ENCODE assay signal across 14 cellular contexts in the genomic region with DNA sequence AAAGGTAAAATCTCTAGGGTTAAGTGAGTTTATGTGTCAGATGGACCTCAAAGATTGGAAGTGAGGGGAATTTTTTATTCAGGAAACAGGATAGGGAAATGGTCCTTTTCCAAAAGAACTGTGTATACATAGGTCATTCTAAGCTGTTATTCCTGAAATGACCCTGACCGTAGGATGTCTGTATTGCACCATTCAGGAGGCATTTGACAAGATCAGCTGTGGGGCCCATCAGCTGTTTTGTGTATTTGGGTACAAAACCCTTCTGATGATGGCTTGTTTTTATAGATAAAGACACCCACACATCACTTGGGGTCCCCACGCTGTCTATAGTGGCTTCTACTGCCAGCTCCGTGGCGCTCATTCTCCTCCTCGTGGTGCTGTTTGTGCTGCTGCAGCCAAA.
A peak's percentile ranks its signal among the peaks of the same experiment; 100 is the strongest.
DNase-seq lines count a peak whose midpoint lies in the region; ATAC-seq and TF ChIP-seq lines count a peak whose summit lies in the region.
"Had no signal": no experiment of that assay in that cellular context is flagged by ENCODE, and none has a peak within 500 bp of the region (broad histone marks: within the 10 kb centered on the region; RNA-seq: fewer than 3 reads in every experiment).

No MANE protein-coding gene starts in this region.

- no peak for TF ChIP-seq CTCF in natural killer cell (IDR thresholded peaks at IDR 0.05)

- H3K79me2 ChIP-seq in Karpas-422 (ENCODE audit: low read length), result peaks cover 75% of the 10 kb centered on the region

- peaks cover 65% of the 10 kb centered on the region for H3K4me1 Mint-ChIP-seq in activated CD4-positive, alpha-beta memory T cell treated with anti-CD3 and anti-CD28 coated beads for 36 hours (ENCODE audit: low read depth)
- peaks cover 84% of the 10 kb centered on the region for H3K4me1 Mint-ChIP-seq in activated CD4-positive, alpha-beta memory T cell treated with anti-CD3 and anti-CD28 coated beads, Interleukin-2, amount 10 ng/mL, durations not matched to agents 7 days and 5 days
- peaks cover 57 to 58% of the 10 kb centered on the region in 2 donors for H3K4me1 Mint-ChIP-seq in natural killer cell

- no peak overlapping the region for H3K4me3 ChIP-seq in BLaER1
- no peak overlapping the region for H3K4me3 ChIP-seq in Karpas-422 (ENCODE audit: low read length)

- POLR2A ChIA-PET in activated CD4-positive, alpha-beta memory T cell treated with anti-CD3 and anti-CD28 coated beads for 36 hours (lab: Charles Lee), result interaction anchor here (1.6 kb wide), 1 partner anchor 10 kb away, joined by 3 read pairs; no protein-coding TSS in a partner anchor
- POLR2A ChIA-PET in activated CD4-positive, alpha-beta memory T cell treated with anti-CD3 and anti-CD28 coated beads, Interleukin-2, amount 10 ng/mL, durations not matched to agents 7 days and 5 days (lab: Charles Lee), result interaction anchor here (0.9 to 1.7 kb wide), 8 partner anchors 12 to 68 kb away, joined by 3 to 6 read pairs (median 3); no protein-coding TSS in a partner anchor
- POLR2A ChIA-PET in HEK293T (lab: Yijun Ruan, JAX), result no interaction called here

- H3K27ac Mint-ChIP-seq in activated CD4-positive, alpha-beta memory T cell treated with anti-CD3 and anti-CD28 coated beads for 36 hours, result peak overlapping the region; percentile 14
- no peak overlapping the region for H3K27ac Mint-ChIP-seq in activated CD4-positive, alpha-beta memory T cell treated with anti-CD3 and anti-CD28 coated beads, Interleukin-2, amount 10 ng/mL, durations not matched to agents 7 days and 5 days
- peak overlapping the region; percentile 83 to 86 for H3K27ac Mint-ChIP-seq in natural killer cell
- H3K27ac Mint-ChIP-seq: HFFc6 had no signal

- peaks cover 44% of the 10 kb centered on the region for H3K36me3 Mint-ChIP-seq in activated CD4-positive, alpha-beta memory T cell treated with anti-CD3 and anti-CD28 coated beads for 36 hours
- peaks cover 52% of the 10 kb centered on the region for H3K36me3 Mint-ChIP-seq in activated CD4-positive, alpha-beta memory T cell treated with anti-CD3 and anti-CD28 coated beads, Interleukin-2, amount 10 ng/mL, durations not matched to agents 7 days and 5 days (ENCODE audit: low read depth)
- no peaks in the 10 kb centered on the region for H3K36me3 Mint-ChIP-seq in natural killer cell

- H3K9ac ChIP-seq in BLaER1 (no peak overlapping the region), Karpas-422 (ENCODE audit: low read length) (no peak overlapping the region)
- H3K9ac ChIP-seq: KMS-11 had no signal

- no peak overlapping the region for H3K27ac ChIP-seq in BLaER1
- peak overlapping the region; percentile 82 for H3K27ac ChIP-seq in Karpas-422 (ENCODE audit: low read length)
- H3K27ac ChIP-seq: KMS-11 had no signal

- H3K4me3 Mint-ChIP-seq in activated CD4-positive, alpha-beta memory T cell treated with anti-CD3 and anti-CD28 coated beads for 36 hours, result no peak overlapping the region
- H3K4me3 Mint-ChIP-seq in activated CD4-positive, alpha-beta memory T cell treated with anti-CD3 and anti-CD28 coated beads, Interleukin-2, amount 10 ng/mL, durations not matched to agents 7 days and 5 days, result no peak overlapping the region
- no peak overlapping the region for H3K4me3 Mint-ChIP-seq in natural killer cell
- H3K4me3 Mint-ChIP-seq: HFFc6 had no signal

- H3K4me1 ChIP-seq in BLaER1 (peaks cover 86% of the 10 kb centered on the region), Karpas-422 (ENCODE audit: low read length) (peaks cover 97% of the 10 kb centered on the region)

- H3K9me3 Mint-ChIP-seq in activated CD4-positive, alpha-beta memory T cell treated with anti-CD3 and anti-CD28 coated beads for 36 hours, result no peaks in the 10 kb centered on the region
- H3K9me3 Mint-ChIP-seq in activated CD4-positive, alpha-beta memory T cell treated with anti-CD3 and anti-CD28 coated beads, Interleukin-2, amount 10 ng/mL, durations not matched to agents 7 days and 5 days, result no peaks in the 10 kb centered on the region
- no peaks in the 10 kb centered on the region for H3K9me3 Mint-ChIP-seq in natural killer cell
- H3K9me3 Mint-ChIP-seq: HFFc6 had no signal

- H3K9me3 ChIP-seq in BLaER1, result no peaks in the 10 kb centered on the region
- H3K9me3 ChIP-seq in Karpas-422 (ENCODE audit: low read length), result no peaks in the 10 kb centered on the region

- H4K20me1 ChIP-seq in BLaER1 (no peaks in the 10 kb centered on the region), Karpas-422 (ENCODE audit: insufficient read depth, low read depth, low read length) (peaks cover 5% of the 10 kb centered on the region; the same call in 1 of the 2 replicates)

- DNase-seq in activated CD4-positive, alpha-beta memory T cell treated with anti-CD3 and anti-CD28 coated beads for 36 hours, result no peak
- no peak for DNase-seq in activated CD4-positive, alpha-beta memory T cell treated with anti-CD3 and anti-CD28 coated beads, Interleukin-2, amount 10 ng/mL, durations not matched to agents 7 days and 5 days
- DNase-seq in Karpas-422 (no peak), natural killer cell (no peak), A172 (ENCODE audit: low spot score) (no peak), HEK293T (ENCODE audit: extremely low spot score) (no peak)
- DNase-seq: AML-193, HFFc6, NCI-H774 had no signal

- H3K4me2 ChIP-seq in BLaER1 (peak overlapping the region; percentile 83), Karpas-422 (ENCODE audit: low read depth, low read length, poor library complexity, severe bottlenecking) (no peak overlapping the region)
- H3K4me2 ChIP-seq: KMS-11 had no signal

- intact Hi-C loops in activated CD4-positive, alpha-beta memory T cell treated with anti-CD3 and anti-CD28 coated beads for 36 hours (cut with micrococcal nuclease), result no loop called here
- intact Hi-C loops in natural killer cell (cut with micrococcal nuclease), result no loop called here

- H3K27me3 Mint-ChIP-seq in activated CD4-positive, alpha-beta memory T cell treated with anti-CD3 and anti-CD28 coated beads for 36 hours, result no peaks in the 10 kb centered on the region
- H3K27me3 Mint-ChIP-seq in activated CD4-positive, alpha-beta memory T cell treated with anti-CD3 and anti-CD28 coated beads, Interleukin-2, amount 10 ng/mL, durations not matched to agents 7 days and 5 days, result no peaks in the 10 kb centered on the region
- no peaks in the 10 kb centered on the region for H3K27me3 Mint-ChIP-seq in natural killer cell (ENCODE audit: low read depth in 2 of 2)

- ATAC-seq in natural killer cell (no peak), GM21717 (IDR thresholded peaks at IDR 0.05; ENCODE audit: unreplicated experiment) (no peak)
- ATAC-seq: Panc1, Right ventricle myocardium inferior had no signal

- H3K27me3 ChIP-seq in BLaER1, result no peaks in the 10 kb centered on the region
- H3K27me3 ChIP-seq in Karpas-422 (ENCODE audit: low read length), result no peaks in the 10 kb centered on the region

- no peaks in the 10 kb centered on the region for H3K9me2 ChIP-seq in Karpas-422 (replicated peaks; ENCODE audit: insufficient read depth, low read length)

- CTCF ChIA-PET in activated CD4-positive, alpha-beta memory T cell treated with anti-CD3 and anti-CD28 coated beads for 36 hours (lab: Charles Lee), result interaction anchor here (1.1 to 4.1 kb wide), 3 partner anchors 23 to 119 kb away, joined by 3 to 19 read pairs (median 4); no protein-coding TSS in a partner anchor
- CTCF ChIA-PET in activated CD4-positive, alpha-beta memory T cell treated with anti-CD3 and anti-CD28 coated beads, Interleukin-2, amount 10 ng/mL, durations not matched to agents 7 days and 5 days (lab: Charles Lee), result interaction anchor here (0.5 to 0.7 kb wide), 2 partner anchors 21 to 43 kb away, joined by 5 to 7 read pairs; no protein-coding TSS in a partner anchor
- CTCF ChIA-PET in HEK293T (lab: Yijun Ruan, JAX), result no interaction called here

- H2AFZ ChIP-seq in Karpas-422 (ENCODE audit: low read length), result no peak overlapping the region

- H3K36me3 ChIP-seq in BLaER1 (peaks cover 51% of the 10 kb centered on the region), Karpas-422 (ENCODE audit: insufficient read depth, low read length) (peaks cover 19% of the 10 kb centered on the region)

TF ChIP-seq in HEK293T, 16 proteins besides CTCF, POLR2A, EP300 and RAD21:
- TF ChIP-seq BHLHE40 (IDR thresholded peaks at IDR 0.05; ENCODE audit: borderline replicate concordance) (no peak), HDGF (IDR thresholded peaks at IDR 0.05; ENCODE audit: borderline replicate concordance) (no peak), TARDBP (IDR thresholded peaks at IDR 0.05) (no peak), SP1 (IDR thresholded peaks at IDR 0.05) (no peak), L3MBTL2 (conservative IDR thresholded peaks at IDR 0.05) (no peak), FOXK2 (IDR thresholded peaks at IDR 0.05) (no peak)
- TF ChIP-seq, protein P1, sequence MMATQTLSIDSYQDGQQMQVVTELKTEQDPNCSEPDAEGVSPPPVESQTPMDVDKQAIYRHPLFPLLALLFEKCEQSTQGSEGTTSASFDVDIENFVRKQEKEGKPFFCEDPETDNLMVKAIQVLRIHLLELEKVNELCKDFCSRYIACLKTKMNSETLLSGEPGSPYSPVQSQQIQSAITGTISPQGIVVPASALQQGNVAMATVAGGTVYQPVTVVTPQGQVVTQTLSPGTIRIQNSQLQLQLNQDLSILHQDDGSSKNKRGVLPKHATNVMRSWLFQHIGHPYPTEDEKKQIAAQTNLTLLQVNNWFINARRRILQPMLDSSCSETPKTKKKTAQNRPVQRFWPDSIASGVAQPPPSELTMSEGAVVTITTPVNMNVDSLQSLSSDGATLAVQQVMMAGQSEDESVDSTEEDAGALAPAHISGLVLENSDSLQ (IDR thresholded peaks at IDR 0.05), result no peak
TF ChIP-seq in HEK293T: peak in this region for 0.
